Comparison of ENCODE assay signal across 10 cellular contexts in genomic region chr7:44258865-44259546, GRCh38. TPM values are rescaled to one million over a fixed set of nuclear protein-coding genes. Genes with fewer than 3 reads are reported as not detected.
A peak's percentile ranks its signal among the peaks of the same experiment; 100 is the strongest.
DNase-seq lines count a peak whose midpoint lies in the region; ATAC-seq and TF ChIP-seq lines count a peak whose summit lies in the region.
"Had no signal": no experiment of that assay in that cellular context is flagged by ENCODE, and none has a peak within 500 bp of the region (broad histone marks: within the 10 kb centered on the region; RNA-seq: fewer than 3 reads in every experiment).

No MANE protein-coding gene starts in this region.

- H3K4me2 ChIP-seq in skeletal muscle satellite cell (ENCODE audit: low read length): peak overlapping the region; percentile 72

- no peak for TF ChIP-seq EP300 in gastroesophageal sphincter (IDR thresholded peaks at IDR 0.05)

- ATAC-seq in gastroesophageal sphincter: no peak

- WGBS in gastroesophageal sphincter (ENCODE audit: low coverage in 1 of 2), 2 donors: 100% methylated on average over 1 of the region's 14 CpGs; no CpG with 5 or more reads in 1 of the 2 donors

- H3K9ac ChIP-seq in skeletal muscle satellite cell (ENCODE audit: low read depth, low read length): peak overlapping the region; percentile 67

- TF ChIP-seq CTCF in HFFc6 (IDR thresholded peaks at IDR 0.05) (no peak), gastroesophageal sphincter (IDR thresholded peaks at IDR 0.05) (no peak)

- DNase-seq in HFFc6 (no peak), amniotic stem cell (lab: John Stamatoyannopoulos, UW) (no peak), NOMO-1 (lab: John Stamatoyannopoulos, UW; ENCODE audit: unreplicated experiment in 2 of 2) (no peak), NCI-H2171 (lab: John Stamatoyannopoulos, UW) (no peak), OCI-M2 (lab: John Stamatoyannopoulos, UW; ENCODE audit: unreplicated experiment) (no peak)
- no peak for DNase-seq in activated T-helper 2 cell treated with anti-CD3 and anti-CD28 coated beads, Interferon-gamma antibody, Interleukin-2, Interleukin-4, amounts not matched to agents 10 μg/mL and 5 μg/mL and 100 μg/mL, durations not matched to agents 14 hours and 24 hours and 36 hours (ENCODE audit: low spot score)
- DNase-seq: activated effector memory CD4-positive, alpha-beta T cell treated with Interleukin-2 at 50 U/mL for 16 hours; NCI-H748 treated with DMSO at 0.1 percent for 48 hours had no signal

- no peaks in the 10 kb centered on the region for H3K27me3 ChIP-seq in gastroesophageal sphincter
- H3K27me3 ChIP-seq in skeletal muscle satellite cell (ENCODE audit: control insufficient read depth, insufficient read depth, low read length): peaks cover under 1% of the 10 kb centered on the region

- peaks cover 10 to 50% (median 32%) of the 10 kb centered on the region in 3 donors for H3K4me1 ChIP-seq in gastroesophageal sphincter
- peaks cover 33% of the 10 kb centered on the region for H3K4me1 ChIP-seq in skeletal muscle satellite cell (ENCODE audit: control insufficient read depth, insufficient read depth, low read length)

- no peak for TF ChIP-seq POLR2A in gastroesophageal sphincter (IDR thresholded peaks at IDR 0.05)

- H3K4me3 ChIP-seq in gastroesophageal sphincter: no peak overlapping the region
- peak overlapping the region; percentile 52 for H3K4me3 ChIP-seq in skeletal muscle satellite cell (ENCODE audit: low read length)

- H3K9me3 Mint-ChIP-seq in HFFc6: no peaks in the 10 kb centered on the region
- peaks cover 5% of the 10 kb centered on the region for H3K9me3 Mint-ChIP-seq in activated T-helper 2 cell treated with anti-CD3 and anti-CD28 coated beads, Interferon-gamma antibody, Interleukin-2, Interleukin-4, amounts not matched to agents 10 μg/mL and 5 μg/mL and 100 μg/mL, durations not matched to agents 14 hours and 24 hours and 36 hours

- H3K36me3 ChIP-seq in gastroesophageal sphincter: no peaks in the 10 kb centered on the region
- H3K36me3 ChIP-seq in skeletal muscle satellite cell (ENCODE audit: insufficient read depth, low read length): no peaks in the 10 kb centered on the region

- peak overlapping the region; percentile 95 for H3K27ac Mint-ChIP-seq in HFFc6
- peak overlapping the region; percentile 64 for H3K27ac Mint-ChIP-seq in activated T-helper 2 cell treated with anti-CD3 and anti-CD28 coated beads, Interferon-gamma antibody, Interleukin-2, Interleukin-4, amounts not matched to agents 10 μg/mL and 5 μg/mL and 100 μg/mL, durations not matched to agents 14 hours and 24 hours and 36 hours

- peak overlapping the region; percentile 22 to 81 (median 78) for H3K27ac ChIP-seq in gastroesophageal sphincter

- H3K4me1 Mint-ChIP-seq in HFFc6 (ENCODE audit: low read depth): peaks cover 32% of the 10 kb centered on the region
- peaks cover 30% of the 10 kb centered on the region for H3K4me1 Mint-ChIP-seq in activated T-helper 2 cell treated with anti-CD3 and anti-CD28 coated beads, Interferon-gamma antibody, Interleukin-2, Interleukin-4, amounts not matched to agents 10 μg/mL and 5 μg/mL and 100 μg/mL, durations not matched to agents 14 hours and 24 hours and 36 hours (ENCODE audit: low read depth)

- intact Hi-C loops in activated T-helper 2 cell treated with anti-CD3 and anti-CD28 coated beads, Interferon-gamma antibody, Interleukin-2, Interleukin-4, amounts not matched to agents 10 μg/mL and 5 μg/mL and 100 μg/mL, durations not matched to agents 14 hours and 24 hours and 36 hours (cut with micrococcal nuclease): loop anchor here (1.0 to 5.0 kb wide), 4 partner anchors 18 to 322 kb away; partner anchors contain the start of gene POLM

- peaks cover 4% of the 10 kb centered on the region; the same call in 1 of the 2 replicates for H3K36me3 Mint-ChIP-seq in HFFc6 (ENCODE audit: low read depth)
- H3K36me3 Mint-ChIP-seq in activated T-helper 2 cell treated with anti-CD3 and anti-CD28 coated beads, Interferon-gamma antibody, Interleukin-2, Interleukin-4, amounts not matched to agents 10 μg/mL and 5 μg/mL and 100 μg/mL, durations not matched to agents 14 hours and 24 hours and 36 hours (ENCODE audit: low read depth): no peaks in the 10 kb centered on the region

- peak overlapping the region; percentile 66 for H3K4me3 Mint-ChIP-seq in HFFc6
- no peak overlapping the region for H3K4me3 Mint-ChIP-seq in activated T-helper 2 cell treated with anti-CD3 and anti-CD28 coated beads, Interferon-gamma antibody, Interleukin-2, Interleukin-4, amounts not matched to agents 10 μg/mL and 5 μg/mL and 100 μg/mL, durations not matched to agents 14 hours and 24 hours and 36 hours (ENCODE audit: low read depth)

- H3K9me3 ChIP-seq in gastroesophageal sphincter (no peaks in the 10 kb centered on the region), skeletal muscle satellite cell (replicated peaks; ENCODE audit: low read length) (no peaks in the 10 kb centered on the region)

- H3K27me3 Mint-ChIP-seq in HFFc6 (ENCODE audit: insufficient read depth): peaks cover 1% of the 10 kb centered on the region
- no peaks in the 10 kb centered on the region for H3K27me3 Mint-ChIP-seq in activated T-helper 2 cell treated with anti-CD3 and anti-CD28 coated beads, Interferon-gamma antibody, Interleukin-2, Interleukin-4, amounts not matched to agents 10 μg/mL and 5 μg/mL and 100 μg/mL, durations not matched to agents 14 hours and 24 hours and 36 hours (ENCODE audit: low read depth)

RNA-seq across cellular contexts. Expression of gene YKT6, which starts 58.2 kb away (rescaled TPM):
- total RNA-seq in HFFc6 (2021; fragmentation: NEBNext Ultra II Directional; extraction: Animal tissue kit (Norgen Biotek cat#: 25700)): 100 to 1,000 TPM; 155 to 174 (median 167) TPM
- total RNA-seq in activated T-helper 2 cell treated with anti-CD3 and anti-CD28 coated beads, Interferon-gamma antibody, Interleukin-2, Interleukin-4, amounts not matched to agents 10 μg/mL and 5 μg/mL and 100 μg/mL, durations not matched to agents 14 hours and 24 hours and 36 hours: 73.1 and 76.4 TPM in 2 replicates
- total RNA-seq in gastroesophageal sphincter: 10 to 100 TPM; 50.2 to 79.2 (median 64.1) TPM
- total RNA-seq in skeletal muscle satellite cell (2012; rRNA removed): 80.4 and 104 TPM in 2 replicates
